Comparison of ENCODE assay signal across 28 cellular contexts in the genomic region with DNA sequence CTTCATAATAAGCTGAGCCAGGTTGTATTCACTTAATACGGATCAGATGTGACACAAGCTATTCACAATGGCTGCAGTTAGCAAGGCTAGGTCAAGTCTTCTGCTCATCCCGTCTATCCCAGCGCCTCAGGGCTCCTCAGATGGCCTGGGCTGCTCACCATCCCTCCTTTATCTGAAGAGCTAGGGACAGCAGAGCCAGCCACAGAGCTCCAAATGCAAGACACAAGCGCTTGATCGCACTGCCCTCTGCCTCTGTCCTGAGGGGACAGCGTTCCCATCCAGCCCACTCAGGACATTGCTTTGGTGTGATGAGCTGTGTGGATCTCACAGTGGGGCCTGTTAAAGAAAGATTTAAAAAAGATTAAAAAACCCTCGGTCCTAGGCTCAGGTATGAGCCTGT.
DNase-seq lines count a peak whose midpoint lies in the region; ATAC-seq and TF ChIP-seq lines count a peak whose summit lies in the region.
"Had no signal": no experiment of that assay in that cellular context is flagged by ENCODE, and none has a peak within 500 bp of the region (broad histone marks: within the 10 kb centered on the region; RNA-seq: fewer than 3 reads in every experiment).

No MANE protein-coding gene starts in this region.

- no TSS peak for BruUV-seq in MCF 10A (replicated peaks; lab: Mats Ljungman, UMichigan)

- no peak overlapping the region for H2BK5ac ChIP-seq in neuronal stem cell (ENCODE audit: low read length)

- H2BK12ac ChIP-seq in neuronal stem cell (ENCODE audit: low read length) = no peak overlapping the region

- no peak overlapping the region for H4K8ac ChIP-seq in neuronal stem cell (ENCODE audit: low read depth, low read length)

- H2AFZ ChIP-seq in SK-N-SH (ENCODE audit: low read depth) (no peak overlapping the region), neuronal stem cell (ENCODE audit: low read length) (no peak overlapping the region)
- H2AFZ ChIP-seq: GM23248 had no signal

- DNase-seq in SK-N-SH (no peak), AG20443 (ENCODE audit: low spot score) (peak; percentile 2), Right ventricle myocardium superior (no peak), neuronal stem cell (ENCODE audit: low spot score) (no peak), NCI-H524 treated with DMSO at 0.1 percent for 48 hours (lab: John Stamatoyannopoulos, UW) (no peak), MCF 10A (ENCODE audit: unreplicated experiment) (no peak), kidney glomerular epithelial cell (lab: John Stamatoyannopoulos, UW) (no peak)
- DNase-seq: ACHN; CD4-positive, CD25-positive, alpha-beta regulatory T cell; DMS153; DND-41; GM23248; HFFc6; KBM-7; MG63; NCI-H1105 treated with DMSO at 0.1 percent for 48 hours; NCI-H146; NCI-H2029; NCI-H446; NCI-H526; NCI-H82; NK-92 treated with Interleukin-12 subunit alpha and Interleukin-12 subunit beta, amount 100 ng/mL, for 24 hours; PC-3 had no signal

- no peaks in the 10 kb centered on the region for H3K79me2 ChIP-seq in SK-N-SH (ENCODE audit: insufficient read depth)

- H3K9ac ChIP-seq in SK-N-SH (no peak overlapping the region), neuronal stem cell (ENCODE audit: low read depth, low read length, poor library complexity) (no peak overlapping the region)
- H3K9ac ChIP-seq: BLaER1, GM23248 had no signal

- POLR2A ChIA-PET in SK-N-SH (lab: Yijun Ruan, JAX) = interaction anchor here (0.7 kb wide), 1 partner anchor 194 kb away, joined by 3 read pairs; no protein-coding TSS in a partner anchor
- POLR2A ChIA-PET in MCF 10A (lab: Yijun Ruan, JAX) = no interaction called here

- no peak overlapping the region for H3K27ac ChIP-seq in SK-N-SH (ENCODE audit: low read depth in 2 of 2, low read length in 1 of 2)
- no peak overlapping the region for H3K27ac ChIP-seq in neuronal stem cell (replicated peaks; ENCODE audit: low read length)
- H3K27ac ChIP-seq: 22Rv1, BLaER1, GM23248, SJSA1 had no signal

- intact Hi-C loops in Right ventricle myocardium superior (cut with DNase I) (no loop called here), MCF 10A (cut with micrococcal nuclease) (no loop called here)

- no peak overlapping the region for H3K4me3 ChIP-seq in SK-N-SH (ENCODE audit: low read depth in 2 of 2, low read length in 1 of 2)
- H3K4me3 ChIP-seq in neuronal stem cell (ENCODE audit: low read length in 2 of 2) = no peak overlapping the region
- H3K4me3 ChIP-seq: BLaER1, GM23248, HAP-1, MG63, SJSA1 had no signal

- H2BK120ac ChIP-seq in neuronal stem cell (ENCODE audit: low read depth, low read length) = no peak overlapping the region

- H3K79me1 ChIP-seq in neuronal stem cell (ENCODE audit: low read depth, low read length) = no peaks in the 10 kb centered on the region

- CTCF ChIA-PET in SK-N-SH (lab: Yijun Ruan, JAX) (interaction anchor here (0.8 to 2.4 kb wide), 7 partner anchors 121 to 509 kb away, joined by 3 to 6 read pairs (median 3); no protein-coding TSS in a partner anchor), MCF 10A (lab: Yijun Ruan, JAX) (interaction anchor here (0.6 to 0.7 kb wide), 4 partner anchors 189 to 1357 kb away, joined by 3 read pairs; no protein-coding TSS in a partner anchor)

- TF ChIP-seq CTCF in SK-N-SH (IDR thresholded peaks at IDR 0.05) (no peak), MCF 10A (IDR thresholded peaks at IDR 0.05; ENCODE audit: unreplicated experiment) (no peak)

- no peak overlapping the region for H4K91ac ChIP-seq in neuronal stem cell (ENCODE audit: low read depth, low read length, poor library complexity)

- no peaks in the 10 kb centered on the region for H3K36me3 ChIP-seq in SK-N-SH (replicated peaks in 1 of 2; ENCODE audit: control insufficient read depth in 1 of 2, insufficient read depth in 2 of 2, low read length in 1 of 2)
- no peaks in the 10 kb centered on the region for H3K36me3 ChIP-seq in neuronal stem cell (replicated peaks in 1 of 2; ENCODE audit: control insufficient read depth in 2 of 2, insufficient read depth in 2 of 2, low read length in 2 of 2)
- H3K36me3 ChIP-seq: BLaER1, HAP-1, MG63, SJSA1 had no signal

- no peak overlapping the region for H3K27ac Mint-ChIP-seq in MCF 10A (ENCODE audit: low read depth, unreplicated experiment)
- H3K27ac Mint-ChIP-seq: CD4-positive, CD25-positive, alpha-beta regulatory T cell; HFFc6 had no signal

- 51% methylated on average over 7 of the region's 7 CpGs for WGBS in SK-N-SH (ENCODE audit: low lambda C conversion rate)
- no CpG with 5 or more reads among the region's 7 CpGs for WGBS in neuronal stem cell (ENCODE audit: extremely low coverage in 2 of 2, insufficient read length in 2 of 2, insufficient replicate concordance in 1 of 2), 2 donors

- H2BK15ac ChIP-seq in neuronal stem cell (ENCODE audit: low read length) = no peak overlapping the region

- H3K4me1 ChIP-seq in SK-N-SH (ENCODE audit: control insufficient read depth in 1 of 2, insufficient read depth in 2 of 2, low read depth in 1 of 2, low read length in 1 of 2) (peaks cover 0 to 6% of the 10 kb centered on the region in 2 experiments; a peak in 1 of 4 replicates), neuronal stem cell (ENCODE audit: control insufficient read depth in 2 of 2, insufficient read depth in 1 of 2, low read depth in 1 of 2, low read length in 2 of 2) (no peaks in the 10 kb centered on the region)
- H3K4me1 ChIP-seq: HAP-1, SJSA1 had no signal

- peaks cover 16% of the 10 kb centered on the region for H3K9me3 Mint-ChIP-seq in MCF 10A (ENCODE audit: unreplicated experiment)
- H3K9me3 Mint-ChIP-seq: CD4-positive, CD25-positive, alpha-beta regulatory T cell; HFFc6 had no signal

- no peak overlapping the region for H3K4ac ChIP-seq in neuronal stem cell (ENCODE audit: low read length)

- no peaks in the 10 kb centered on the region for H3K9me2 ChIP-seq in SK-N-SH

- no peak overlapping the region for H3K4me2 ChIP-seq in SK-N-SH
- no peak overlapping the region for H3K4me2 ChIP-seq in neuronal stem cell (ENCODE audit: insufficient read depth, low read length, poor library complexity, severe bottlenecking)

- H3K9me3 ChIP-seq in SK-N-SH = no peaks in the 10 kb centered on the region
- H3K9me3 ChIP-seq in neuronal stem cell (replicated peaks in 1 of 2; ENCODE audit: control insufficient read depth in 2 of 2, insufficient read depth in 1 of 2, low read depth in 1 of 2, low read length in 2 of 2) = no peaks in the 10 kb centered on the region
- H3K9me3 ChIP-seq: BLaER1, HAP-1, MG63, SJSA1 had no signal

- no peak overlapping the region for H3K23ac ChIP-seq in neuronal stem cell (ENCODE audit: low read depth, low read length, poor library complexity)

- TF ChIP-seq EP300 in SK-N-SH (IDR thresholded peaks at IDR 0.05; ENCODE audit: borderline replicate concordance in 1 of 2, low read depth in 1 of 2, low read length in 1 of 2) = no peak

- no peaks in the 10 kb centered on the region for H3F3A ChIP-seq in SK-N-SH (replicated peaks; ENCODE audit: insufficient read depth)

- H2AK5ac ChIP-seq in neuronal stem cell (ENCODE audit: low read depth, low read length) = no peak overlapping the region

- no peak overlapping the region for H3K14ac ChIP-seq in neuronal stem cell (ENCODE audit: low read length)

- no peak for ATAC-seq in SK-N-SH treated with all-trans-retinoic acid at 6 μM for 48 hours
- ATAC-seq in Right ventricle myocardium superior (ENCODE audit: poor library complexity) = peak; percentile 55
- ATAC-seq: PC-3 had no signal

- TF ChIP-seq RAD21 in SK-N-SH (IDR thresholded peaks at IDR 0.05; ENCODE audit: low read length) = peak; percentile 54

- no peaks in the 10 kb centered on the region for H4K20me1 ChIP-seq in SK-N-SH (ENCODE audit: insufficient read depth)
- H4K20me1 ChIP-seq: BLaER1 had no signal

- H3K18ac ChIP-seq in neuronal stem cell (ENCODE audit: low read length) = peak overlapping the region; percentile 11

- H3K27me3 ChIP-seq in SK-N-SH (ENCODE audit: insufficient read depth) (no peaks in the 10 kb centered on the region), neuronal stem cell (ENCODE audit: control insufficient read depth in 3 of 3, insufficient read depth in 3 of 3, low read depth in 1 of 3, low read length in 3 of 3) (no peaks in the 10 kb centered on the region)
- H3K27me3 ChIP-seq: BLaER1, MG63, SJSA1 had no signal

- peaks cover 7% of the 10 kb centered on the region for H3K36me3 Mint-ChIP-seq in MCF 10A (ENCODE audit: insufficient read depth, unreplicated experiment)
- H3K36me3 Mint-ChIP-seq: CD4-positive, CD25-positive, alpha-beta regulatory T cell had no signal

- H3K4me1 Mint-ChIP-seq in MCF 10A (ENCODE audit: insufficient read depth, unreplicated experiment) = no peaks in the 10 kb centered on the region
- H3K4me1 Mint-ChIP-seq: CD4-positive, CD25-positive, alpha-beta regulatory T cell had no signal

- no peak overlapping the region for H3K4me3 Mint-ChIP-seq in MCF 10A (ENCODE audit: unreplicated experiment)
- H3K4me3 Mint-ChIP-seq: CD4-positive, CD25-positive, alpha-beta regulatory T cell; HFFc6 had no signal

- H3K27me3 Mint-ChIP-seq in MCF 10A (ENCODE audit: insufficient read depth, unreplicated experiment) = no peaks in the 10 kb centered on the region
- H3K27me3 Mint-ChIP-seq: CD4-positive, CD25-positive, alpha-beta regulatory T cell had no signal

TF ChIP-seq in SK-N-SH, 30 proteins besides CTCF, POLR2A, EP300 and RAD21:
- TF ChIP-seq FOXJ3 (CRISPR knock-in tag; IDR thresholded peaks at IDR 0.05) = no peak
- TF ChIP-seq NFIC (IDR thresholded peaks at IDR 0.05; ENCODE audit: borderline replicate concordance) = no peak
- no peak for TF ChIP-seq POLR2AphosphoS5 (IDR thresholded peaks at IDR 0.05; ENCODE audit: low read depth, low read length)
- TF ChIP-seq SMC3 (IDR thresholded peaks at IDR 0.05; ENCODE audit: low read depth, low read length) = 0 out of 2 replicates have a peak, but pooled peaks have one; percentile 16

TF ChIP-seq in SK-N-SH treated with all-trans-retinoic acid at 6 μM for 48 hours, 23 proteins besides CTCF, POLR2A, EP300 and RAD21:
- TF ChIP-seq ARNTL (CRISPR knock-in tag; IDR thresholded peaks at IDR 0.05; ENCODE audit: borderline replicate concordance, low read depth) (no peak), PPARA (CRISPR knock-in tag; IDR thresholded peaks at IDR 0.05; ENCODE audit: borderline replicate concordance) (no peak)
- TF ChIP-seq, protein P1, sequence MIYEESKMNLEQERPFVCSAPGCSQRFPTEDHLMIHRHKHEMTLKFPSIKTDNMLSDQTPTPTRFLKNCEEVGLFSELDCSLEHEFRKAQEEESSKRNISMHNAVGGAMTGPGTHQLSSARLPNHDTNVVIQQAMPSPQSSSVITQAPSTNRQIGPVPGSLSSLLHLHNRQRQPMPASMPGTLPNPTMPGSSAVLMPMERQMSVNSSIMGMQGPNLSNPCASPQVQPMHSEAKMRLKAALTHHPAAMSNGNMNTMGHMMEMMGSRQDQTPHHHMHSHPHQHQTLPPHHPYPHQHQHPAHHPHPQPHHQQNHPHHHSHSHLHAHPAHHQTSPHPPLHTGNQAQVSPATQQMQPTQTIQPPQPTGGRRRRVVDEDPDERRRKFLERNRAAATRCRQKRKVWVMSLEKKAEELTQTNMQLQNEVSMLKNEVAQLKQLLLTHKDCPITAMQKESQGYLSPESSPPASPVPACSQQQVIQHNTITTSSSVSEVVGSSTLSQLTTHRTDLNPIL (CRISPR knock-in tag; IDR thresholded peaks at IDR 0.05; ENCODE audit: low read depth) = no peak
